Comparison of ENCODE assay signal across 8 cellular contexts in the genomic region with DNA sequence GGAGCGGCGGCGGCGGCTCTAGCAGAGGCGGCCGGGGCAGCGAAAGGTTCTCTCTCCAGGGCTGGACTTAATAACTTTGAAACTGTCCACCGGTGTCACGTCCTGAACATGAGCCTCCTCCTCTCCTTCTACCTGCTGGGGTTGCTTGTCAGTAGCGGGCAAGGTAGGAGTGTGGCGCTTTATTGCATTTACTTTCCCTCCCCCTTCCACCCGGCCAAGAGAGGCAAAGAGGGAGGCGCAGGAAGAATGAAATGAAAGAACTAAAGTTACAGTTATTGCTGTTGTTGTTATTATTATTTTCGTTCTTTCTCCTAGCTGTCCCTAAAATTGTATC. TPM values are rescaled to one million over a fixed set of nuclear protein-coding genes. Genes with fewer than 3 reads are reported as not detected.
DNase-seq lines count a peak whose midpoint lies in the region; ATAC-seq and TF ChIP-seq lines count a peak whose summit lies in the region.

No MANE protein-coding gene starts in this region.

- H3K4me1 ChIP-seq in mucosa of stomach (ENCODE audit: control insufficient read depth, insufficient read depth, low read length) = peaks cover 10% of the 10 kb centered on the region

- no peaks in the 10 kb centered on the region for H3K36me3 ChIP-seq in mucosa of stomach (ENCODE audit: control insufficient read depth, insufficient read depth, low read length)

- TF ChIP-seq CTCF in AG10803 (conservative IDR thresholded peaks at IDR 0.05; ENCODE audit: low read length) = no peak
- TF ChIP-seq CTCF in HFFc6 (IDR thresholded peaks at IDR 0.05) = no peak
- TF ChIP-seq CTCF in GM20000 (IDR thresholded peaks at IDR 0.05; ENCODE audit: extremely low read depth, missing control alignments) = no peak

- peaks cover 46% of the 10 kb centered on the region for H3K4me1 Mint-ChIP-seq in HFFc6 (ENCODE audit: low read depth)
- no peaks in the 10 kb centered on the region for H3K4me1 Mint-ChIP-seq in central memory CD8-positive, alpha-beta T cell

- peak overlapping the region; percentile 32 for H3K9ac ChIP-seq in mucosa of stomach (ENCODE audit: low read length)

- no peak overlapping the region for H3K27ac Mint-ChIP-seq in HFFc6
- H3K27ac Mint-ChIP-seq in central memory CD8-positive, alpha-beta T cell (ENCODE audit: low read depth) = no peak overlapping the region

- H3K9me3 Mint-ChIP-seq in HFFc6 = no peaks in the 10 kb centered on the region
- H3K9me3 Mint-ChIP-seq in central memory CD8-positive, alpha-beta T cell = no peaks in the 10 kb centered on the region

- peak overlapping the region; percentile 90 for H3K4me3 Mint-ChIP-seq in HFFc6
- peak overlapping the region; percentile 35 for H3K4me3 Mint-ChIP-seq in central memory CD8-positive, alpha-beta T cell

- no peaks in the 10 kb centered on the region for H3K36me3 Mint-ChIP-seq in HFFc6 (ENCODE audit: low read depth)
- no peaks in the 10 kb centered on the region for H3K36me3 Mint-ChIP-seq in central memory CD8-positive, alpha-beta T cell (ENCODE audit: insufficient read depth)

- peaks cover 14% of the 10 kb centered on the region for H3K27me3 ChIP-seq in mucosa of stomach (ENCODE audit: control insufficient read depth, insufficient read depth, low read length)

- ATAC-seq in central memory CD8-positive, alpha-beta T cell (replicated peaks; ENCODE audit: extremely low read depth, poor library complexity, severe bottlenecking) = no peak

- DNase-seq in AG10803 (ENCODE audit: low read depth) (no peak), HFFc6 (no peak), GM19238 (ENCODE audit: insufficient read length, low spot score) (no peak), GM20000 (ENCODE audit: low spot score) (no peak), SIG-M5 treated with dmso at 0.1 percent for 504 hours (lab: John Stamatoyannopoulos, UW; ENCODE audit: unreplicated experiment) (no peak)
- no peak for DNase-seq in central memory CD8-positive, alpha-beta T cell (ENCODE audit: low spot score in 2 of 2)
- DNase-seq in activated CD4-positive, CD25-positive, alpha-beta regulatory T cell treated with anti-CD3 and anti-CD28 coated beads, Interleukin-2, amount 50 U/mL, for 72 hours = no peak

- no peaks in the 10 kb centered on the region for H3K9me3 ChIP-seq in mucosa of stomach (ENCODE audit: control insufficient read depth, low read length)

- H3K27me3 Mint-ChIP-seq in HFFc6 (ENCODE audit: insufficient read depth) = 0 out of 2 replicates have a peak, but pooled peaks cover 6% of the 10 kb centered on the region
- peaks cover 8% of the 10 kb centered on the region for H3K27me3 Mint-ChIP-seq in central memory CD8-positive, alpha-beta T cell

- H3K4me3 ChIP-seq in AG10803 (ENCODE audit: low read length) (peak overlapping the region; percentile 66), mucosa of stomach (ENCODE audit: low read length) (no peak overlapping the region)

RNA-seq across cellular contexts. Expression of a gene that starts 0.2 kb away (rescaled TPM):
- total RNA-seq in HFFc6 (2021; fragmentation: NEBNext Ultra II Directional; extraction: Animal tissue kit (Norgen Biotek cat#: 25700)) = 10 to 100 TPM in 1 of 6 experiments, 1 to 10 TPM in 5; 2.2 to 10.2 (median 8.8) TPM
